9 cellular contexts compared by ENCODE assay signal in the genomic region with DNA sequence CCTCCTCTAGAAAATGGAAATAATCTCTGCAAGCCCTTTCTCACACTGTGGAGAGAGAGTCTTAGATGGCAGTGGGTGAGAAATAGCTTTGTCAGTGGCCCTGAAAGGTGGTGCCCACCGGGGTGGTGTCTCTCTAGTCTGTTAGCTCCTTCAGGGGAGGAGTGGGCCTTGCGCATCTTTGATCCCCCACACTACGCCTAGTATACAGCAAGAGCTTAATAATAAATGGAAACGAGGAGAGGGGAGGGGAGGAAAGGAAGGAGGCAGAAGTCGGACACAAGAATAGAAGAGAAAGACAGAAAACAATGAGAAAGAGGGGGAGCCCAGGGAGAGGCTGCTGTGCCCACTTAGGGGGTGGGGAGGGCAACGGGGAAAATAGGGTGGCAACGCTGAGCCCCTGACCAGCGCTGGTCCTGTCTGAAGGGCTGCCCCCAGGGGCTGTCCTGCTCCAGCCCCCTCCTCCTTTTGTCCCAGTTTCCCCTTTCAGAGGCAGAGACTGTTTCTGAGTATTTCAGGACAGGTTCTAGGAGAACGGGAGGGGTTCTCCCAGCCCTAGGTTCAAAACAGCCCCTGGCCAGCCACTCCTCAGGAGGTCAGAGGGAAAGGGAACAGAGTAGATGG. TPM values are rescaled to one million over a fixed set of nuclear protein-coding genes. Genes with fewer than 3 reads are reported as not detected.
DNase-seq lines count a peak whose midpoint lies in the region; ATAC-seq and TF ChIP-seq lines count a peak whose summit lies in the region.
"Had no signal": no experiment of that assay in that cellular context is flagged by ENCODE, and none has a peak within 500 bp of the region (broad histone marks: within the 10 kb centered on the region; RNA-seq: fewer than 3 reads in every experiment).

No MANE protein-coding gene starts in this region.

- 58 to 68% (median 60%) methylated on average over 9 of the region's 9 CpGs for WGBS in psoas muscle, 3 donors

- H3K9me3 Mint-ChIP-seq in CD8-positive, alpha-beta memory T cell: peaks cover 0 to 2% (median 0%) of the 10 kb centered on the region in 5 donors

- POLR2A ChIA-PET in CD8-positive, alpha-beta memory T cell (lab: Charles Lee): interaction anchor here (3.7 kb wide), 1 partner anchor 9 kb away, joined by 28 read pairs; no protein-coding TSS in a partner anchor

- H3K9me3 ChIP-seq in CD8-positive, alpha-beta memory T cell (ENCODE audit: low read length): no peaks in the 10 kb centered on the region
- no peaks in the 10 kb centered on the region for H3K9me3 ChIP-seq in psoas muscle

- H3K4me1 ChIP-seq in CD8-positive, alpha-beta memory T cell (ENCODE audit: insufficient read depth, low read length): peaks cover 67% of the 10 kb centered on the region
- peaks cover 24% of the 10 kb centered on the region for H3K4me1 ChIP-seq in psoas muscle

- no peak for DNase-seq in CD8-positive, alpha-beta memory T cell
- DNase-seq in fibroblast of the aortic adventitia (ENCODE audit: low read depth) (no peak), psoas muscle (no peak), NCI-H446 (lab: John Stamatoyannopoulos, UW) (no peak), NCI-H446 treated with DMSO at 0.1 percent for 48 hours (lab: John Stamatoyannopoulos, UW) (no peak), NCI-H524 (lab: John Stamatoyannopoulos, UW) (no peak)
- DNase-seq: cerebellar nuclear complex had no signal

- CTCF ChIA-PET in CD8-positive, alpha-beta memory T cell (lab: Charles Lee): interaction anchor here (0.7 to 1.6 kb wide), 6 partner anchors 9 to 74 kb away, joined by 3 to 5 read pairs (median 4); no protein-coding TSS in a partner anchor

- H3K27me3 ChIP-seq in CD8-positive, alpha-beta memory T cell (ENCODE audit: insufficient read depth, low read length, poor library complexity, severe bottlenecking): no peaks in the 10 kb centered on the region
- H3K27me3 ChIP-seq in psoas muscle (ENCODE audit: insufficient read depth in 3 of 3, low read length in 2 of 3): peaks cover 0 to under 1% (median 0%) of the 10 kb centered on the region in 3 donors

- H3K4me1 Mint-ChIP-seq in CD8-positive, alpha-beta memory T cell: peaks cover 58 to 80% (median 71%) of the 10 kb centered on the region in 3 donors

- peaks cover 0 to 6% (median 0%) of the 10 kb centered on the region in 3 donors for H3K36me3 Mint-ChIP-seq in CD8-positive, alpha-beta memory T cell

- H3K36me3 ChIP-seq in CD8-positive, alpha-beta memory T cell (ENCODE audit: insufficient read depth, low read length): no peaks in the 10 kb centered on the region
- H3K36me3 ChIP-seq in psoas muscle (ENCODE audit: insufficient read depth in 1 of 2, low read depth in 1 of 2): no peaks in the 10 kb centered on the region

- peaks cover 2 to 3% of the 10 kb centered on the region in 2 donors for H3K27me3 Mint-ChIP-seq in CD8-positive, alpha-beta memory T cell

- peak in 1 of 4 donors; percentile 6 for ATAC-seq in psoas muscle
- no peak for ATAC-seq in HG03108 (IDR thresholded peaks at IDR 0.05; ENCODE audit: unreplicated experiment)

- H3K4me3 Mint-ChIP-seq in CD8-positive, alpha-beta memory T cell: peak overlapping the region; percentile 84 to 98 (median 91)

- intact Hi-C loops in psoas muscle (cut with DNase I): no loop called here

- H3K27ac Mint-ChIP-seq in CD8-positive, alpha-beta memory T cell: peak overlapping the region; percentile 82 to 98 (median 95)

- H3K4me3 ChIP-seq in CD8-positive, alpha-beta memory T cell (ENCODE audit: low read length): peak overlapping the region; percentile 77
- H3K4me3 ChIP-seq in fibroblast of the aortic adventitia (ENCODE audit: low read depth, low read length) (peak overlapping the region; percentile 73), psoas muscle (peak overlapping the region; percentile 84)

- H3K27ac ChIP-seq in CD8-positive, alpha-beta memory T cell (ENCODE audit: low read depth, low read length): peak overlapping the region; percentile 82
- peak overlapping the region; percentile 94 for H3K27ac ChIP-seq in VCaP
- H3K27ac ChIP-seq in psoas muscle: peak overlapping the region; percentile 78

- TF ChIP-seq CTCF in VCaP (conservative IDR thresholded peaks at IDR 0.05) (no peak), fibroblast of the aortic adventitia (IDR thresholded peaks at IDR 0.05; ENCODE audit: insufficient read depth, low read length) (no peak), psoas muscle (IDR thresholded peaks at IDR 0.05) (no peak)

RNA-seq across cellular contexts. Expression of gene ARRB1, which starts 1.2 kb away (rescaled TPM):
- total RNA-seq in CD8-positive, alpha-beta memory T cell: 10 to 100 TPM in 1 of 2 experiments, 1 to 10 TPM in 1; 9.9 to 10.6 TPM
- polyA plus RNA-seq in CD8-positive, alpha-beta memory T cell: 5.5 TPM
- total RNA-seq in fibroblast of the aortic adventitia (ENCODE audit: low replicate concordance): 32.0 and 36.3 TPM in 2 replicates
- total RNA-seq in psoas muscle: 10 to 100 TPM in 1 of 4 donors, 1 to 10 TPM in 3; 7.4 to 17.3 (median 9.0) TPM
- 1 to 10 TPM; 3.6 to 3.8 (median 3.8) TPM for polyA plus RNA-seq in psoas muscle

RNA-seq across cellular contexts. Expression of gene RPS3, which starts 49.1 kb away (rescaled TPM):
- 1,000 to 10,000 TPM; 3,916 to 3,935 TPM for total RNA-seq in CD8-positive, alpha-beta memory T cell
- polyA plus RNA-seq in CD8-positive, alpha-beta memory T cell: 4,910 TPM
- total RNA-seq in fibroblast of the aortic adventitia (ENCODE audit: low replicate concordance) (2,208 and 3,605 TPM in 2 replicates), psoas muscle (1,000 to 10,000 TPM in 2 of 4 donors, 100 to 1,000 TPM in 2; 807 to 1,216 (median 929) TPM)
- 1,000 to 10,000 TPM; 1,619 to 2,132 (median 1,802) TPM for polyA plus RNA-seq in psoas muscle
